Comparison of ENCODE assay signal across 14 cellular contexts in the genomic region with DNA sequence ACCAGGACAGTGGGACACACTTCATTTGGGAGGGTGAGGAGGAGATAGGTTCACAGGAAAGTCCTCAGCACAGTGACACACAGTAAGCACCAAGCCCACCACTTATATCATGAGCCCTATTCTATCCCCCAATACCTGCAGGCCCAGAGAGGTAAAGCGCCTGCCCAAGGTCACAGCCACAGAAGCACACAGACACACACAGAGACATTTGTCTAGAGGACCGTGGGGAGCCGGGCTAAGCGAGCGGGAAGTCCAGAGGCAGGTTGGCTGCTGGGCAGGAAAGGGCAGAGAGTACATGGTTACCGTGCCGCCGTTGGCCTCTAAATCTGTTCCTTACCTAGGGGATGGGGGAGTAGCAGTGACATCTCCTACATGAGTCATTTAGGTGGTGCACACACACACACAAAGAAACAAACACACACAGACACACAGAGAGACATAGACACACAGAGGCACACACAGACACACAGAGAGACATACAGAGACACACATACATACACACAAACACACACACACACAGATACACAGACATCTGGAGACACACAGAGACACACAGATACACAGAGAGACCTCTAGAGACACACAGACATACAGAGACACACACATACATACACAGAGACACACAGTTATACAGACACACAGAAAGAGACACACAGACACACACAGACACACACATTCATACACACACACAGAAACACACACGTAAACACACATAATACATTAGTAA.
"Had no signal": no experiment of that assay in that cellular context is flagged by ENCODE, and none has a peak within 500 bp of the region (broad histone marks: within the 10 kb centered on the region; RNA-seq: fewer than 3 reads in every experiment).

No MANE protein-coding gene starts in this region.

- H3K36me3 Mint-ChIP-seq: naive B cell; stimulated activated memory B cell treated with anti-CD40 and anti-IgM and Interleukin-4, amounts not matched to agents 10 μg/mL and 1 μg/mL and 100 μg/mL, for 72 hours had no signal

- H3K27ac Mint-ChIP-seq: activated B cell treated with CpG ODN at 0.5 μM for 24 hours; activated CD4-positive, alpha-beta T cell treated with anti-CD3 and anti-CD28 coated beads, Interleukin-2, amount 10 ng/mL, durations not matched to agents 24 days and 14 days; activated naive CD4-positive, alpha-beta T cell treated with anti-CD3 and anti-CD28 coated beads for 36 hours; activated T-helper 1 cell treated with anti-CD3 and anti-CD28 coated beads, Interleukin-12 subunit alpha, Interleukin-12 subunit beta, Interleukin-2, Interleukin-4 antibody, amounts not matched to agents 30 ng/mL and 10 ng/mL and 1 ng/mL, durations not matched to agents 14 hours and 24 hours and 36 hours; stimulated activated memory B cell treated with anti-CD40 and anti-IgM and Interleukin-4, amounts not matched to agents 10 μg/mL and 1 μg/mL and 100 μg/mL, for 72 hours; T-helper 17 cell had no signal

- DNase-seq: activated B cell treated with CpG ODN at 0.5 μM for 24 hours; activated CD4-positive, alpha-beta T cell treated with anti-CD3 and anti-CD28 coated beads, Interleukin-2, amount 10 ng/mL, durations not matched to agents 24 days and 14 days; activated naive CD4-positive, alpha-beta T cell treated with anti-CD3 and anti-CD28 coated beads for 36 hours; central memory CD4-positive, alpha-beta T cell; effector memory CD4-positive, alpha-beta T cell; left ventricle myocardium superior; naive B cell; right cardiac atrium; substantia nigra; T-helper 17 cell had no signal

- H3K4me3 Mint-ChIP-seq: activated B cell treated with CpG ODN at 0.5 μM for 24 hours; activated CD4-positive, alpha-beta T cell treated with anti-CD3 and anti-CD28 coated beads, Interleukin-2, amount 10 ng/mL, durations not matched to agents 24 days and 14 days; activated naive CD4-positive, alpha-beta T cell treated with anti-CD3 and anti-CD28 coated beads for 36 hours; activated T-helper 1 cell treated with anti-CD3 and anti-CD28 coated beads, Interleukin-12 subunit alpha, Interleukin-12 subunit beta, Interleukin-2, Interleukin-4 antibody, amounts not matched to agents 30 ng/mL and 10 ng/mL and 1 ng/mL, durations not matched to agents 14 hours and 24 hours and 36 hours; naive B cell; stimulated activated memory B cell treated with anti-CD40 and anti-IgM and Interleukin-4, amounts not matched to agents 10 μg/mL and 1 μg/mL and 100 μg/mL, for 72 hours; T-helper 17 cell had no signal

- H3K4me1 Mint-ChIP-seq: activated CD4-positive, alpha-beta T cell treated with anti-CD3 and anti-CD28 coated beads, Interleukin-2, amount 10 ng/mL, durations not matched to agents 24 days and 14 days; stimulated activated memory B cell treated with anti-CD40 and anti-IgM and Interleukin-4, amounts not matched to agents 10 μg/mL and 1 μg/mL and 100 μg/mL, for 72 hours; T-helper 17 cell had no signal

- ATAC-seq: gastroesophageal sphincter; left ventricle myocardium superior; right cardiac atrium; stimulated activated memory B cell treated with anti-CD40 and anti-IgM and Interleukin-4, amounts not matched to agents 10 μg/mL and 1 μg/mL and 100 μg/mL, for 72 hours; T-helper 17 cell had no signal

- H3K27me3 ChIP-seq: gastroesophageal sphincter had no signal

- H3K9me3 ChIP-seq: gastroesophageal sphincter had no signal

- H3K9me3 Mint-ChIP-seq: activated B cell treated with CpG ODN at 0.5 μM for 24 hours; activated CD4-positive, alpha-beta T cell treated with anti-CD3 and anti-CD28 coated beads, Interleukin-2, amount 10 ng/mL, durations not matched to agents 24 days and 14 days; activated naive CD4-positive, alpha-beta T cell treated with anti-CD3 and anti-CD28 coated beads for 36 hours; activated T-helper 1 cell treated with anti-CD3 and anti-CD28 coated beads, Interleukin-12 subunit alpha, Interleukin-12 subunit beta, Interleukin-2, Interleukin-4 antibody, amounts not matched to agents 30 ng/mL and 10 ng/mL and 1 ng/mL, durations not matched to agents 14 hours and 24 hours and 36 hours; naive B cell; stimulated activated memory B cell treated with anti-CD40 and anti-IgM and Interleukin-4, amounts not matched to agents 10 μg/mL and 1 μg/mL and 100 μg/mL, for 72 hours had no signal

- H3K4me3 ChIP-seq: gastroesophageal sphincter, smooth muscle cell had no signal

- H3K27me3 Mint-ChIP-seq: activated B cell treated with CpG ODN at 0.5 μM for 24 hours; activated CD4-positive, alpha-beta T cell treated with anti-CD3 and anti-CD28 coated beads, Interleukin-2, amount 10 ng/mL, durations not matched to agents 24 days and 14 days; naive B cell; stimulated activated memory B cell treated with anti-CD40 and anti-IgM and Interleukin-4, amounts not matched to agents 10 μg/mL and 1 μg/mL and 100 μg/mL, for 72 hours; T-helper 17 cell had no signal

- H3K36me3 ChIP-seq: gastroesophageal sphincter had no signal
